In genomic region chr22:29110946-29111345, GRCh38 we compare ENCODE assay signal across 25 cellular contexts. TPM values are rescaled to one million over a fixed set of nuclear protein-coding genes. Genes with fewer than 3 reads are reported as not detected.
"Had no signal": no experiment of that assay in that cellular context is flagged by ENCODE, and none has a peak within 500 bp of the region (broad histone marks: within the 10 kb centered on the region; RNA-seq: fewer than 3 reads in every experiment).

No MANE protein-coding gene starts in this region.

- FAIRE-seq: RCC 7860 had no signal

- H3K27ac ChIP-seq: SJSA1, SK-N-MC had no signal

- H3K27me3 ChIP-seq: SJSA1 had no signal

- H3K36me3 Mint-ChIP-seq: IgD-negative memory B cell had no signal

- H3K36me3 ChIP-seq: SJSA1 had no signal

- DNase-seq: KBM-7, MV-4-11, NCI-H1048, NCI-H1105, NCI-H1417, NCI-H1436 treated with DMSO at 0.1 percent for 48 hours, NCI-H1694, NCI-H187 treated with DMSO at 0.1 percent for 48 hours, NCI-H2081, NCI-H2107, NCI-H2227 treated with DMSO at 0.1 percent for 48 hours, NCI-H524, NCI-H526 treated with DMSO at 0.1 percent for 48 hours, NCI-H774, Right ventricle myocardium superior, RPMI8226, SIG-M5 had no signal

- H3K4me3 ChIP-seq: SJSA1, SK-N-MC had no signal

- H3K9me3 ChIP-seq: SJSA1 had no signal

- H3K27ac Mint-ChIP-seq: IgD-negative memory B cell had no signal

- H3K4me3 Mint-ChIP-seq: IgD-negative memory B cell had no signal

RNA-seq across cellular contexts. Expression of gene KREMEN1, which starts 38.1 kb away (rescaled TPM):
- polyA plus RNA-seq: IgD-negative memory B cell had no signal

RNA-seq across cellular contexts. Expression of gene C22orf31, which starts 49.3 kb away (rescaled TPM):
- total RNA-seq: HT1080, LHCN-M2, MCF 10A, NCI-H460, Right ventricle myocardium superior, SJSA1 had no signal
- polyA plus RNA-seq: IgD-negative memory B cell had no signal
